ENCODE assay signal across 9 cellular contexts in the genomic region with DNA sequence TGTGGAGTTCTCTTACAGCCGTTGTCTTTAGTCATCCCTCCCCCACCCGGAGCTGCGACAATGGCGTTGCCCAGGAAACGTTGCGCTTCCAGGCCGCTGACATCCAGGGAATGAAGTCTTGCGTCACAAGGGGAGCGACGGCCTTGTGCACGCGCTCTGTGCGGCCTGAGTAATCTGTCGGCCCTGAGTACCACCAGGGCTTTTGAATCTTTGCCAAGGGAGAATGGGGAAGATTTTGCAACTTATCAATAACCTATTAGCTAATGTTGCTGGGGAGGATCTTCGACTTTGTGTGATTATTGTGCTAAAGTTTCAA. TPM values are rescaled to one million over a fixed set of nuclear protein-coding genes. Genes with fewer than 3 reads are reported as not detected.
DNase-seq lines count a peak whose midpoint lies in the region; ATAC-seq, FAIRE-seq and TF ChIP-seq lines count a peak whose summit lies in the region.
"Had no signal": no experiment of that assay in that cellular context is flagged by ENCODE, and none has a peak within 500 bp of the region (broad histone marks: within the 10 kb centered on the region; RNA-seq: fewer than 3 reads in every experiment).

SOX30 (minus strand) TSS at position 62 of the 316 bp plus-strand sequence. CDS start 360 bp downstream, outside the sequence.

- H4K8ac ChIP-seq in IMR-90 (ENCODE audit: low read depth in 2 of 2, low read length in 2 of 2): peak within 1 kb of the TSS in 1 of 2 experiments; percentile 31; a peak in 1 of 4 replicates
- peak within 1 kb of the TSS; percentile 88; the same call in 1 of the 2 replicates for H4K8ac ChIP-seq in H1 (ENCODE audit: extremely low read depth, insufficient read depth, low read length)

- H2BK5ac ChIP-seq in IMR-90 (ENCODE audit: low read depth, low read length, poor library complexity, severe bottlenecking) (no peak within 1 kb of the TSS), H1 (ENCODE audit: low read depth, low read length) (no peak within 1 kb of the TSS)

- peaks cover 16% of the 10 kb centered on the region for H3K9me3 ChIP-seq in AG04450 (ENCODE audit: control insufficient read depth, insufficient read depth, low read length)
- peaks cover 4% of the 10 kb centered on the region for H3K9me3 ChIP-seq in IMR-90 (ENCODE audit: control insufficient read depth, insufficient read depth, low read length)
- H3K9me3 ChIP-seq in H1 (ENCODE audit: insufficient read depth in 2 of 2, low read depth in 1 of 2, low read length in 1 of 2): peaks cover 10 to 21% of the 10 kb centered on the region in 2 experiments
- H3K9me3 ChIP-seq in neural progenitor cell (ENCODE audit: low read depth): peaks cover 2% of the 10 kb centered on the region

- 65% methylated on average over 4 of the region's 15 CpGs; no CpG with 5 or more reads in 1 of the 2 experiments for WGBS in IMR-90 (ENCODE audit: extremely low coverage in 2 of 2, insufficient read length in 1 of 2), 2 experiments
- WGBS in H1 (ENCODE audit: extremely low coverage in 1 of 2, insufficient coverage in 1 of 2, insufficient read length in 1 of 2, insufficient replicate concordance in 2 of 2, low coverage in 1 of 2, low lambda C conversion rate in 2 of 2, missing lambda C conversion rate in 1 of 2), 2 experiments: 96% methylated on average over 15 of the region's 15 CpGs; no CpG with 5 or more reads in 1 of the 2 experiments

- H2BK12ac ChIP-seq in H1 (ENCODE audit: low read depth, low read length): peak within 1 kb of the TSS; percentile 77; the same call in 1 of the 2 replicates

- ATAC-seq in IMR-90 (ENCODE audit: low read depth): no peak
- ATAC-seq in natural killer cell treated with Interleukin-12 subunit alpha and Interleukin-12 subunit beta and Interleukin-15 and Interleukin-18, amount 100 ng/mL, for 72 hours: no peak
- ATAC-seq in HG02588 (IDR thresholded peaks at IDR 0.05; ENCODE audit: unreplicated experiment): no peak

- H3K56ac ChIP-seq in IMR-90 (ENCODE audit: extremely low read depth, insufficient read depth, low read length): no peak within 1 kb of the TSS
- no peak within 1 kb of the TSS for H3K56ac ChIP-seq in H1 (replicated peaks; ENCODE audit: insufficient read length, low read depth, low read length)

- POLR2A ChIA-PET in AG04450 (lab: Yijun Ruan, JAX) (no interaction called here), IMR-90 (lab: Charles Lee; ENCODE audit: unreplicated experiment) (no interaction called here), H1 (lab: Charles Lee; ENCODE audit: partially characterized antibody) (no interaction called here)

- CTCF ChIA-PET in AG04450 (lab: Charles Lee): no interaction called here
- CTCF ChIA-PET in IMR-90 (lab: Yijun Ruan, JAX): no interaction called here
- CTCF ChIA-PET in H1 (lab: Charles Lee; ENCODE audit: partially characterized antibody): interaction anchor here (1.2 to 2.8 kb wide), 5 partner anchors 8 to 91 kb away, joined by 4 to 14 read pairs (median 8); partner anchors contain the start of gene LSM11

- H3K27me3 ChIP-seq in AG04450 (ENCODE audit: control insufficient read depth, insufficient read depth, low read length): no peaks in the 10 kb centered on the region
- no peaks in the 10 kb centered on the region for H3K27me3 ChIP-seq in IMR-90 (ENCODE audit: control insufficient read depth, insufficient read depth, low read length)
- peaks cover 0 to 7% (median 3%) of the 10 kb centered on the region in 4 experiments; a peak in 6 of 7 replicates for H3K27me3 ChIP-seq in H1 (replicated peaks in 1 of 4; ENCODE audit: control insufficient read depth in 3 of 4, extremely low read depth in 1 of 4, insufficient read depth in 3 of 4, low read length in 3 of 4)
- no peaks in the 10 kb centered on the region for H3K27me3 ChIP-seq in neural progenitor cell

- H4K5ac ChIP-seq in IMR-90 (ENCODE audit: low read depth, low read length): no peak within 1 kb of the TSS
- H4K5ac ChIP-seq in H1 (ENCODE audit: insufficient read length, low read depth, low read length): no peak within 1 kb of the TSS

- dilution Hi-C loops in IMR-90 (cut with HindIII; ENCODE audit: low sequenced_read_pairs, unreplicated experiment): no loop called here

- in situ Hi-C loops in IMR-90 (cut with MboI; ENCODE audit: low sequenced_read_pairs): no loop called here

- H3K27ac Mint-ChIP-seq in natural killer cell treated with Interleukin-12 subunit alpha and Interleukin-12 subunit beta and Interleukin-15 and Interleukin-18, amount 100 ng/mL, for 72 hours: peak within 1 kb of the TSS in 1 of 2 donors; percentile 41
- H3K27ac Mint-ChIP-seq in neural progenitor cell: no peak within 1 kb of the TSS

- H4K20me1 ChIP-seq in IMR-90 (ENCODE audit: insufficient read depth, low read length) (no peaks in the 10 kb centered on the region), H1 (replicated peaks in 1 of 2; ENCODE audit: control insufficient read depth in 1 of 2, insufficient read depth in 2 of 2, low read length in 2 of 2) (no peaks in the 10 kb centered on the region), neural progenitor cell (ENCODE audit: low read depth) (no peaks in the 10 kb centered on the region)

- TF ChIP-seq CTCF in AG04450 (IDR thresholded peaks at IDR 0.05; ENCODE audit: low read depth, low read length) (no peak), IMR-90 (conservative IDR thresholded peaks at IDR 0.05; ENCODE audit: low read depth, low read length) (no peak), H1 (IDR thresholded peaks at IDR 0.05; ENCODE audit: control extremely low read depth in 1 of 3, insufficient read depth in 1 of 3, low read depth in 1 of 3, low read length in 3 of 3) (no peak), neural progenitor cell (IDR thresholded peaks at IDR 0.05) (no peak)

- H4K91ac ChIP-seq in IMR-90 (ENCODE audit: insufficient read depth, low read depth, low read length): no peak within 1 kb of the TSS
- peak within 1 kb of the TSS; percentile 91 for H4K91ac ChIP-seq in H1 (replicated peaks; ENCODE audit: insufficient read length, low read length)

- H3K9me3 Mint-ChIP-seq in natural killer cell treated with Interleukin-12 subunit alpha and Interleukin-12 subunit beta and Interleukin-15 and Interleukin-18, amount 100 ng/mL, for 72 hours: peaks cover 10% of the 10 kb centered on the region
- peaks cover 28% of the 10 kb centered on the region for H3K9me3 Mint-ChIP-seq in neural progenitor cell

- FAIRE-seq in H1 (lab: Jason Lieb, UNC): no peak

- H3K4me3 ChIP-seq in AG04450 (ENCODE audit: low read depth, low read length) (peak within 1 kb of the TSS; percentile 33; the same call in 1 of the 2 replicates), IMR-90 (ENCODE audit: insufficient read depth, low read depth, low read length) (no peak within 1 kb of the TSS), H1 (ENCODE audit: extremely low read depth in 1 of 4, insufficient read depth in 2 of 4, low read depth in 3 of 4, low read length in 4 of 4) (peak within 1 kb of the TSS; percentile 21 to 52 (median 32); a peak in 6 of 8 replicates), neural progenitor cell (no peak within 1 kb of the TSS)

- intact Hi-C loops in IMR-90 (cut with micrococcal nuclease): no loop called here

- H3K27me3 Mint-ChIP-seq in natural killer cell treated with Interleukin-12 subunit alpha and Interleukin-12 subunit beta and Interleukin-15 and Interleukin-18, amount 100 ng/mL, for 72 hours: no peaks in the 10 kb centered on the region
- peaks cover 6% of the 10 kb centered on the region for H3K27me3 Mint-ChIP-seq in neural progenitor cell (ENCODE audit: insufficient read depth, low read depth)

- no peak within 1 kb of the TSS for H3K18ac ChIP-seq in IMR-90 (ENCODE audit: low read depth, low read length)
- H3K18ac ChIP-seq in H1 (ENCODE audit: extremely low read depth, low read length): peak within 1 kb of the TSS; percentile 42

- peaks cover 19% of the 10 kb centered on the region for H3K36me3 Mint-ChIP-seq in natural killer cell treated with Interleukin-12 subunit alpha and Interleukin-12 subunit beta and Interleukin-15 and Interleukin-18, amount 100 ng/mL, for 72 hours
- H3K36me3 Mint-ChIP-seq in neural progenitor cell: no peaks in the 10 kb centered on the region

- H2AK9ac ChIP-seq in IMR-90 (replicated peaks; ENCODE audit: low read depth, low read length, poor library complexity): no peak within 1 kb of the TSS

- DNase-seq in AG04450 (ENCODE audit: low read depth, low spot score) (no peak), IMR-90 (no peak), H1 (ENCODE audit: low read depth in 1 of 2, low spot score in 2 of 2) (no peak), activated gamma-delta T cell (lab: John Stamatoyannopoulos, UW) (no peak), neural progenitor cell (ENCODE audit: low spot score) (no peak), NCI-H226 (no peak)
- no peak for DNase-seq in natural killer cell treated with Interleukin-12 subunit alpha and Interleukin-12 subunit beta and Interleukin-15 and Interleukin-18, amount 100 ng/mL, for 72 hours (ENCODE audit: low spot score)

- no peaks in the 10 kb centered on the region for H3K79me2 ChIP-seq in H1 (ENCODE audit: control insufficient read depth in 1 of 2, insufficient read depth in 2 of 2, low read length in 2 of 2)
- no peaks in the 10 kb centered on the region for H3K79me2 ChIP-seq in neural progenitor cell (ENCODE audit: low read depth)

- peak within 1 kb of the TSS; percentile 80 for H3K4me3 Mint-ChIP-seq in natural killer cell treated with Interleukin-12 subunit alpha and Interleukin-12 subunit beta and Interleukin-15 and Interleukin-18, amount 100 ng/mL, for 72 hours
- no peak within 1 kb of the TSS for H3K4me3 Mint-ChIP-seq in neural progenitor cell

- TF ChIP-seq POLR2A in IMR-90 (IDR thresholded peaks at IDR 0.05; ENCODE audit: low read depth, low read length) (no peak), H1 (IDR thresholded peaks at IDR 0.05; ENCODE audit: control extremely low read depth in 1 of 2, low read depth in 2 of 2, low read length in 2 of 2) (no peak)

- TF ChIP-seq EP300 in H1 (IDR thresholded peaks at IDR 0.05; ENCODE audit: borderline replicate concordance in 1 of 2, low read depth in 2 of 2, low read length in 2 of 2): no peak

- H3K9me1 ChIP-seq in IMR-90 (ENCODE audit: insufficient read depth, low read length): no peaks in the 10 kb centered on the region

- H3K79me1 ChIP-seq in IMR-90 (ENCODE audit: low read depth in 1 of 2, low read length in 2 of 2): no peaks in the 10 kb centered on the region
- no peaks in the 10 kb centered on the region for H3K79me1 ChIP-seq in H1 (ENCODE audit: low read depth, low read length)

- no peaks in the 10 kb centered on the region for H3K36me3 ChIP-seq in IMR-90 (ENCODE audit: control insufficient read depth, insufficient read depth, low read length)
- H3K36me3 ChIP-seq in H1 (ENCODE audit: control insufficient read depth in 2 of 4, insufficient read depth in 4 of 4, low read length in 3 of 4): no peaks in the 10 kb centered on the region
- no peaks in the 10 kb centered on the region for H3K36me3 ChIP-seq in neural progenitor cell

- H3K27ac ChIP-seq in AG04450 (ENCODE audit: low read depth, low read length) (no peak within 1 kb of the TSS), IMR-90 (ENCODE audit: insufficient read depth, low read length) (no peak within 1 kb of the TSS), H1 (ENCODE audit: low read depth, low read length) (no peak within 1 kb of the TSS), neural progenitor cell (no peak within 1 kb of the TSS)

- H3K4me2 ChIP-seq in IMR-90 (ENCODE audit: low read depth, low read length) (no peak within 1 kb of the TSS), H1 (ENCODE audit: insufficient read depth in 1 of 2, low read depth in 2 of 2, low read length in 2 of 2) (peak within 1 kb of the TSS; percentile 58 to 60), neural progenitor cell (no peak within 1 kb of the TSS)

- no peaks in the 10 kb centered on the region; the same call in 1 of the 2 replicates for H3K4me1 ChIP-seq in IMR-90 (ENCODE audit: control insufficient read depth, insufficient read depth, low read length)
- no peaks in the 10 kb centered on the region for H3K4me1 ChIP-seq in H1 (replicated peaks in 1 of 4; ENCODE audit: control insufficient read depth in 3 of 4, insufficient read depth in 4 of 4, low read length in 3 of 4)
- no peaks in the 10 kb centered on the region for H3K4me1 ChIP-seq in neural progenitor cell

- peak within 1 kb of the TSS; percentile 93 for H2AFZ ChIP-seq in IMR-90 (replicated peaks; ENCODE audit: low read length, poor library complexity)
- H2AFZ ChIP-seq in H1 (ENCODE audit: low read length): peak within 1 kb of the TSS; percentile 38; the same call in 1 of the 2 replicates
- H2AFZ ChIP-seq in neural progenitor cell (replicated peaks): no peak within 1 kb of the TSS

- no peak within 1 kb of the TSS for H3K4ac ChIP-seq in IMR-90 (ENCODE audit: low read depth, low read length)
- no peak within 1 kb of the TSS for H3K4ac ChIP-seq in H1 (replicated peaks; ENCODE audit: insufficient read length, low read depth, low read length)

- H2BK20ac ChIP-seq in IMR-90 (ENCODE audit: low read depth, low read length): no peak within 1 kb of the TSS
- H2BK20ac ChIP-seq in H1 (ENCODE audit: low read length): no peak within 1 kb of the TSS

- H3K9ac ChIP-seq in IMR-90 (ENCODE audit: low read depth, low read length) (no peak within 1 kb of the TSS), H1 (replicated peaks in 1 of 4; ENCODE audit: extremely low read depth in 1 of 4, low read depth in 3 of 4, low read length in 3 of 4) (peak within 1 kb of the TSS in 1 of 4 experiments; percentile 25; a peak in 1 of 7 replicates), neural progenitor cell (no peak within 1 kb of the TSS)

- H3K23me2 ChIP-seq in H1 (ENCODE audit: low read depth, low read length): no peaks in the 10 kb centered on the region; the same call in 1 of the 2 replicates

- H2AK5ac ChIP-seq in IMR-90 (ENCODE audit: low read depth, low read length): no peak within 1 kb of the TSS
- no peak within 1 kb of the TSS for H2AK5ac ChIP-seq in H1 (ENCODE audit: low read depth, low read length)

- no peak for TF ChIP-seq RAD21 in IMR-90 (IDR thresholded peaks at IDR 0.05; ENCODE audit: low read length)
- TF ChIP-seq RAD21 in H1 (IDR thresholded peaks at IDR 0.05 in 1 of 2, conservative IDR thresholded peaks at IDR 0.05 in 1 of 2; ENCODE audit: low read depth in 2 of 2, low read length in 2 of 2): no peak

- H3K4me1 Mint-ChIP-seq in natural killer cell treated with Interleukin-12 subunit alpha and Interleukin-12 subunit beta and Interleukin-15 and Interleukin-18, amount 100 ng/mL, for 72 hours (ENCODE audit: low read depth in 2 of 2): peaks cover 10 to 15% of the 10 kb centered on the region in 2 donors
- H3K4me1 Mint-ChIP-seq in neural progenitor cell: peaks cover 2% of the 10 kb centered on the region

- no peaks in the 10 kb centered on the region for H3F3A ChIP-seq in neural progenitor cell (ENCODE audit: low read depth)

- H2BK15ac ChIP-seq in IMR-90 (ENCODE audit: low read depth, low read length) (no peak within 1 kb of the TSS), H1 (ENCODE audit: low read length) (0 out of 2 replicates have a peak within 1 kb of the TSS, but pooled peaks have one; percentile 81)

- no TSS peak for BruUV-seq in IMR-90 (replicated peaks; lab: Mats Ljungman, UMichigan)

- H2BK120ac ChIP-seq in IMR-90 (ENCODE audit: low read depth, low read length): no peak within 1 kb of the TSS
- peak within 1 kb of the TSS; percentile 72 for H2BK120ac ChIP-seq in H1 (replicated peaks; ENCODE audit: low read depth, low read length)

- H3K23ac ChIP-seq in IMR-90 (ENCODE audit: low read depth, low read length) (no peak within 1 kb of the TSS), H1 (ENCODE audit: insufficient read length) (no peak within 1 kb of the TSS)

- H3K14ac ChIP-seq in IMR-90 (replicated peaks; ENCODE audit: low read depth, low read length) (no peak within 1 kb of the TSS), H1 (ENCODE audit: insufficient read length) (no peak within 1 kb of the TSS)

RNA-seq across cellular contexts. Expression of gene SOX30, which starts in this region (rescaled TPM):
- polyA plus RNA-seq in AG04450 (2011; rRNA removed) (0.05 and 0.09 TPM in 2 replicates), IMR-90 (2012; rRNA removed) (not detected in 2 replicates), H1 (2011; rRNA removed) (0.24 and 0.35 TPM in 2 replicates)
- polyA minus RNA-seq in AG04450 (2011; rRNA and poly(A)+ RNA removed): not detected in 2 replicates
- total RNA-seq in IMR-90 (2012; rRNA removed) (not detected in 2 replicates), neural progenitor cell (ENCODE audit: low replicate concordance) (0.06 and 0.17 TPM in 2 replicates)
- polyA plus RNA-seq in IMR-90 (2012; cell fraction: cytosol; rRNA removed): 0.02 and 0.04 TPM in 2 replicates
- 0.06 TPM in 1 of 2 replicates, not detected in the other for polyA plus RNA-seq in IMR-90 (2012; cell fraction: nucleus; rRNA removed; ENCODE audit: low replicate concordance)
- total RNA-seq in H1 (2021; fragmentation: NEBNext Ultra II Directional; extraction: Animal tissue kit (Norgen Biotek cat#: 25700)): not detected in 2 replicates
- 0.14 TPM for polyA plus RNA-seq in H1 (2011; cell fraction: cytosol; rRNA removed)
- 0.17 TPM for polyA plus RNA-seq in H1 (2011; cell fraction: nucleus; rRNA removed)
- polyA plus RNA-seq in H1 (2012, experiment 1 of 2): 0.19 to 0.21 TPM (median 0.21 TPM) in 4 replicates
- polyA plus RNA-seq in H1 (2012, experiment 2 of 2): 0.10 TPM
- 0.26 TPM for polyA plus RNA-seq in H1 (2013, experiment 1 of 2)
- 0.15 TPM for polyA plus RNA-seq in H1 (2013, experiment 2 of 2)
- 0.07 and 0.25 TPM in 2 replicates for polyA minus RNA-seq in H1 (2011; rRNA and poly(A)+ RNA removed)
- not detected for polyA minus RNA-seq in H1 (2011; cell fraction: cytosol; rRNA and poly(A)+ RNA removed)
- not detected for polyA minus RNA-seq in H1 (2011; cell fraction: nucleus; rRNA and poly(A)+ RNA removed)
- not detected for total RNA-seq in natural killer cell treated with Interleukin-12 subunit alpha and Interleukin-12 subunit beta and Interleukin-15 and Interleukin-18, amount 100 ng/mL, for 72 hours
- total RNA-seq: glomerular endothelial cell had no signal

Comparison
In these comparisons a context has a peak if more than half of its experiments do, and no peak if none do; other contexts are left out.
1. H3K4me3 ChIP-seq: peak in AG04450 (single experiment) and H1 (4 of 4); none in IMR-90 (single experiment) and neural progenitor cell (single experiment).
2. H3K4me2 ChIP-seq: peak in H1 (2 of 2); none in IMR-90 (single experiment) and neural progenitor cell (single experiment).